In the genomic region with DNA sequence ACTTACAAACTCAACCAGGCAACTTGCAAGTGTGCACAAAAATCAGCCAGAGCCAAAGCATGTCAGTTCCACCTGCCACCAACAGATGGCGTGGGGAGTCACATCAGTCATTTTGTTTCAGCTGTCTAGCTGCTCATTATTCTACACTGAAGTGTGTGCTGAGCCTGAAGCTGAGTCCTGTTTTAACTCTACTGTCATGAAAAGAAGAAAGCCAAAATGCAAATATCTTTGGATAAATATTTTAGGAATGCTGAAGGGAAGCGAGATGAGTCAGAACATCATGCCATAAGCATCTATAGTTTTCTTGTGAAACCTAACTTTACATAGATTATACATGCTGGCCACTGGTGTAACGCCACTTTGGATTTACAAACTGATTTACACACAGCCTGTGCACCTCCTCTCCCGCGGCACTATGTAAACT, we compare ENCODE assay signal across 8 cellular contexts.
DNase-seq lines count a peak whose midpoint lies in the region; ATAC-seq and TF ChIP-seq lines count a peak whose summit lies in the region.

No MANE protein-coding gene starts in this region.

- no peaks in the 10 kb centered on the region for H3K9me2 ChIP-seq in OCI-LY7 (ENCODE audit: insufficient read depth, low read length)

- no peaks in the 10 kb centered on the region for H3K4me1 ChIP-seq in OCI-LY7 (ENCODE audit: insufficient read depth, low read length, poor library complexity, severe bottlenecking)
- no peaks in the 10 kb centered on the region for H3K4me1 ChIP-seq in suprapubic skin

- peaks cover 2% of the 10 kb centered on the region for H3K27me3 Mint-ChIP-seq in activated T-helper 1 cell treated with anti-CD3 and anti-CD28 coated beads, Interleukin-12 subunit alpha, Interleukin-12 subunit beta, Interleukin-2, Interleukin-4 antibody, amounts not matched to agents 30 ng/mL and 10 ng/mL and 1 ng/mL, durations not matched to agents 14 hours and 24 hours and 36 hours (ENCODE audit: insufficient read depth)

- no peak for ATAC-seq in GM19395 (IDR thresholded peaks at IDR 0.05; ENCODE audit: unreplicated experiment)

- H3K36me3 Mint-ChIP-seq in activated T-helper 1 cell treated with anti-CD3 and anti-CD28 coated beads, Interleukin-12 subunit alpha, Interleukin-12 subunit beta, Interleukin-2, Interleukin-4 antibody, amounts not matched to agents 30 ng/mL and 10 ng/mL and 1 ng/mL, durations not matched to agents 14 hours and 24 hours and 36 hours (ENCODE audit: low read depth) = no peaks in the 10 kb centered on the region

- peak; percentile 60 for DNase-seq in CMK (ENCODE audit: low read depth)
- DNase-seq in HUDEP-2 (lab: John Stamatoyannopoulos, UW; ENCODE audit: unreplicated experiment in 76 of 76) = peak in 60 of 76 experiments; percentile 3 to 73 (median 36)
- peak; percentile 63 for DNase-seq in OCI-LY7 (ENCODE audit: low spot score)
- peak; percentile 43 for DNase-seq in activated T-helper 1 cell treated with anti-CD3 and anti-CD28 coated beads, Interleukin-12 subunit alpha, Interleukin-12 subunit beta, Interleukin-2, Interleukin-4 antibody, amounts not matched to agents 30 ng/mL and 10 ng/mL and 1 ng/mL, durations not matched to agents 14 hours and 24 hours and 36 hours (ENCODE audit: low spot score)
- DNase-seq in fibroblast of villous mesenchyme (ENCODE audit: low read depth) = peak; percentile 64
- peak in 52 of 56 donors; percentile 5 to 90 (median 67) for DNase-seq in nucleus accumbens (lab: John Stamatoyannopoulos, UW)
- DNase-seq in suprapubic skin (ENCODE audit: low spot score in 2 of 2) = peak; percentile 76 to 84

- H3K4me1 Mint-ChIP-seq in activated T-helper 1 cell treated with anti-CD3 and anti-CD28 coated beads, Interleukin-12 subunit alpha, Interleukin-12 subunit beta, Interleukin-2, Interleukin-4 antibody, amounts not matched to agents 30 ng/mL and 10 ng/mL and 1 ng/mL, durations not matched to agents 14 hours and 24 hours and 36 hours (ENCODE audit: low read depth) = no peaks in the 10 kb centered on the region

- H2AFZ ChIP-seq in OCI-LY7 (ENCODE audit: low read length) = no peak overlapping the region

- TF ChIP-seq POLR2A in suprapubic skin (IDR thresholded peaks at IDR 0.05) = no peak

- no peak overlapping the region for H3K4me2 ChIP-seq in OCI-LY7 (ENCODE audit: low read length)

- peak; percentile 95 for TF ChIP-seq CTCF in OCI-LY7 (conservative IDR thresholded peaks at IDR 0.05; ENCODE audit: low read length)
- TF ChIP-seq CTCF in fibroblast of villous mesenchyme (IDR thresholded peaks at IDR 0.05; ENCODE audit: insufficient read depth, low read depth, low read length) = peak; percentile 96
- TF ChIP-seq CTCF in suprapubic skin (IDR thresholded peaks at IDR 0.05) = peak; percentile 79 to 94

- BruUV-seq in OCI-LY7 (replicated peaks; lab: Mats Ljungman, UMichigan) = no TSS peak

- H4K20me1 ChIP-seq in OCI-LY7 (ENCODE audit: insufficient read depth, low read length) = no peaks in the 10 kb centered on the region

- POLR2A ChIA-PET in OCI-LY7 (lab: Charles Lee) = no interaction called here

- no peak overlapping the region for H3K4me3 Mint-ChIP-seq in activated T-helper 1 cell treated with anti-CD3 and anti-CD28 coated beads, Interleukin-12 subunit alpha, Interleukin-12 subunit beta, Interleukin-2, Interleukin-4 antibody, amounts not matched to agents 30 ng/mL and 10 ng/mL and 1 ng/mL, durations not matched to agents 14 hours and 24 hours and 36 hours

- H3K27me3 ChIP-seq in suprapubic skin = no peaks in the 10 kb centered on the region

- H3K9me3 Mint-ChIP-seq in activated T-helper 1 cell treated with anti-CD3 and anti-CD28 coated beads, Interleukin-12 subunit alpha, Interleukin-12 subunit beta, Interleukin-2, Interleukin-4 antibody, amounts not matched to agents 30 ng/mL and 10 ng/mL and 1 ng/mL, durations not matched to agents 14 hours and 24 hours and 36 hours = no peaks in the 10 kb centered on the region

- H3K27ac Mint-ChIP-seq in activated T-helper 1 cell treated with anti-CD3 and anti-CD28 coated beads, Interleukin-12 subunit alpha, Interleukin-12 subunit beta, Interleukin-2, Interleukin-4 antibody, amounts not matched to agents 30 ng/mL and 10 ng/mL and 1 ng/mL, durations not matched to agents 14 hours and 24 hours and 36 hours = no peak overlapping the region

- H3K27ac ChIP-seq in OCI-LY7 (ENCODE audit: low read depth, low read length, poor library complexity, severe bottlenecking) = no peak overlapping the region
- no peak overlapping the region for H3K27ac ChIP-seq in suprapubic skin

- H3K9me3 ChIP-seq in OCI-LY7 (ENCODE audit: low read length) (no peaks in the 10 kb centered on the region), suprapubic skin (no peaks in the 10 kb centered on the region)

- H3K36me3 ChIP-seq in OCI-LY7 (ENCODE audit: insufficient read depth, low read length) = no peaks in the 10 kb centered on the region
- H3K36me3 ChIP-seq in suprapubic skin = peaks cover 27% of the 10 kb centered on the region

- intact Hi-C loops in OCI-LY7 (cut with micrococcal nuclease; ENCODE audit: unreplicated experiment) = loop anchor here (1.0 kb wide), 1 partner anchor 176 kb away; no protein-coding TSS in a partner anchor
- intact Hi-C loops in activated T-helper 1 cell treated with anti-CD3 and anti-CD28 coated beads, Interleukin-12 subunit alpha, Interleukin-12 subunit beta, Interleukin-2, Interleukin-4 antibody, amounts not matched to agents 30 ng/mL and 10 ng/mL and 1 ng/mL, durations not matched to agents 14 hours and 24 hours and 36 hours (cut with micrococcal nuclease) = loop anchor here (1.0 kb wide), 2 partner anchors 96 to 278 kb away; no protein-coding TSS in a partner anchor

- no peaks in the 10 kb centered on the region for H3K79me2 ChIP-seq in OCI-LY7 (ENCODE audit: insufficient read depth, low read depth, low read length)

- TF ChIP-seq EP300 in suprapubic skin (IDR thresholded peaks at IDR 0.05) = no peak

- 26% methylated on average over 5 of the region's 5 CpGs for WGBS in suprapubic skin

- no peak overlapping the region for H3K4me3 ChIP-seq in OCI-LY7 (ENCODE audit: low read depth, low read length, poor library complexity, severe bottlenecking)
- no peak overlapping the region for H3K4me3 ChIP-seq in fibroblast of villous mesenchyme (ENCODE audit: low read depth, low read length)
- H3K4me3 ChIP-seq in suprapubic skin = no peak overlapping the region

- CTCF ChIA-PET in OCI-LY7 (lab: Charles Lee; ENCODE audit: unreplicated experiment) = no interaction called here
